In the genomic region with DNA sequence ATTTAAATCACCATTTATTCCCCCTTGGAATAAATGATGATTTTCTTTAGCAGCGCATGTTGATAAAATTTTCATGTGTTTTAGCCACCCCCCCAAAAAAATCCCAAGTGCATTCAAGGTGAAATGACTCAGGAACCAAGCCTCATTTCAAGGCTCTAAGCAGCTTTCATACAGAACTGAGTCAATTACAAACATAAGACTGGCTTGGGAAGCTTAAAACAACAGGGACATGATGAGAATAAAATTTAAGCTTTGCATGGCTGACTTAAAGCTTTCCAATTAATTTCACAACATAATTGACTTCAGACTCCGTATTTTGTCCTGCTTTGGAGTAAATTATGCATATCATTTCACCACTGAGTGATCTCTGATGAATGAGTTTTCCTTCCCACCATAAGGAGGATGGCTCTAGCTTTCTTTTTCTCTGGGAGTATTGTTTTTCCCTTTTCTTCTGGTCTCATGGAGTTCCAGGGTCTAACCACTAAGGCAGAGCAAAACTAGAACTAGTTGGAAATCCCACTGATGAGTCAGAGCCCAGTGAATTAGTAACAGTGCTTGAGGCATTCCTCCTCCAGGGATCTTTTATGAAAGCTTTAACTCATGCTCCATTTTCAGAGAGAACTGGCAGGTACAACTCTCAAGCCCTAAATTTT, we compare ENCODE assay signal across 9 cellular contexts.
DNase-seq lines count a peak whose midpoint lies in the region; ATAC-seq and TF ChIP-seq lines count a peak whose summit lies in the region.
"Had no signal": no experiment of that assay in that cellular context is flagged by ENCODE, and none has a peak within 500 bp of the region (broad histone marks: within the 10 kb centered on the region; RNA-seq: fewer than 3 reads in every experiment).

No MANE protein-coding gene starts in this region.

- POLR2A ChIA-PET in activated CD4-positive, alpha-beta T cell treated with anti-CD3 and anti-CD28 coated beads for 36 hours (lab: Charles Lee), result no interaction called here
- POLR2A ChIA-PET in activated CD4-positive, alpha-beta T cell treated with anti-CD3 and anti-CD28 coated beads, Interleukin-2, amount 10 ng/mL, durations not matched to agents 7 days and 5 days (lab: Charles Lee), result no interaction called here

- no peak for DNase-seq in activated CD4-positive, alpha-beta T cell treated with anti-CD3 and anti-CD28 coated beads for 36 hours
- DNase-seq in activated CD4-positive, alpha-beta T cell treated with anti-CD3 and anti-CD28 coated beads, Interleukin-2, amount 10 ng/mL, durations not matched to agents 7 days and 5 days, result no peak
- DNase-seq in SK-MEL-5 (ENCODE audit: low read depth, low spot score) (peak; percentile 42), fibroblast of pulmonary artery (ENCODE audit: low read depth) (peak; percentile 89), spleen (no peak)
- no peak for DNase-seq in activated CD4-positive, alpha-beta T cell treated with anti-CD3 and anti-CD28 coated beads for 48 hours
- DNase-seq: DND-41 had no signal

- no peaks in the 10 kb centered on the region for H3K27me3 ChIP-seq in spleen (replicated peaks in 1 of 7)

- H3K36me3 ChIP-seq in spleen, result no peaks in the 10 kb centered on the region

- H3K36me3 Mint-ChIP-seq in activated CD4-positive, alpha-beta T cell treated with anti-CD3 and anti-CD28 coated beads for 36 hours (ENCODE audit: low read depth), result peaks cover 2% of the 10 kb centered on the region
- peaks cover 30% of the 10 kb centered on the region for H3K36me3 Mint-ChIP-seq in activated CD4-positive, alpha-beta T cell treated with anti-CD3 and anti-CD28 coated beads, Interleukin-2, amount 10 ng/mL, durations not matched to agents 7 days and 5 days (ENCODE audit: low read depth)

- H3K27ac ChIP-seq in spleen, result peak overlapping the region in 6 of 8 donors; percentile 39 to 76 (median 60)

- no peak for TF ChIP-seq CTCF in fibroblast of pulmonary artery (IDR thresholded peaks at IDR 0.05; ENCODE audit: low read length, missing control alignments)
- TF ChIP-seq CTCF in spleen (IDR thresholded peaks at IDR 0.05 in 8 of 11, conservative IDR thresholded peaks at IDR 0.05 in 3 of 11), result no peak

- H3K4me3 ChIP-seq in fibroblast of pulmonary artery (replicated peaks; ENCODE audit: low read depth, low read length) (no peak overlapping the region), spleen (no peak overlapping the region)

- intact Hi-C loops in activated CD4-positive, alpha-beta T cell treated with anti-CD3 and anti-CD28 coated beads for 36 hours (cut with DNase I, micrococcal nuclease), result no loop called here
- intact Hi-C loops in spleen (cut with DNase I; ENCODE audit: low total_unique reads), result no loop called here

- TF ChIP-seq POLR2A in spleen (IDR thresholded peaks at IDR 0.05), result no peak

- in situ Hi-C loops in SK-MEL-5 (cut with HindIII; ENCODE audit: low pct_unique_long_range_greater_than_20kb, low sequenced_read_pairs), result no loop called here

- peak; percentile 12 for ATAC-seq in activated CD4-positive, alpha-beta T cell treated with anti-CD3 and anti-CD28 coated beads for 36 hours
- ATAC-seq in GM21619 (IDR thresholded peaks at IDR 0.05; ENCODE audit: unreplicated experiment) (no peak), HG02763 (IDR thresholded peaks at IDR 0.05; ENCODE audit: unreplicated experiment) (no peak)

- H3K27me3 Mint-ChIP-seq in activated CD4-positive, alpha-beta T cell treated with anti-CD3 and anti-CD28 coated beads for 36 hours, result no peaks in the 10 kb centered on the region
- H3K27me3 Mint-ChIP-seq in activated CD4-positive, alpha-beta T cell treated with anti-CD3 and anti-CD28 coated beads, Interleukin-2, amount 10 ng/mL, durations not matched to agents 7 days and 5 days, result no peaks in the 10 kb centered on the region

- no peak overlapping the region for H3K4me3 Mint-ChIP-seq in activated CD4-positive, alpha-beta T cell treated with anti-CD3 and anti-CD28 coated beads for 36 hours
- no peak overlapping the region for H3K4me3 Mint-ChIP-seq in activated CD4-positive, alpha-beta T cell treated with anti-CD3 and anti-CD28 coated beads, Interleukin-2, amount 10 ng/mL, durations not matched to agents 7 days and 5 days

- peaks cover 33 to 54% (median 51%) of the 10 kb centered on the region in 6 donors for H3K4me1 ChIP-seq in spleen

- H3K27ac Mint-ChIP-seq in activated CD4-positive, alpha-beta T cell treated with anti-CD3 and anti-CD28 coated beads for 36 hours, result no peak overlapping the region
- no peak overlapping the region for H3K27ac Mint-ChIP-seq in activated CD4-positive, alpha-beta T cell treated with anti-CD3 and anti-CD28 coated beads, Interleukin-2, amount 10 ng/mL, durations not matched to agents 7 days and 5 days

- CTCF ChIA-PET in activated CD4-positive, alpha-beta T cell treated with anti-CD3 and anti-CD28 coated beads for 36 hours (lab: Charles Lee), result interaction anchor here (0.7 to 1.4 kb wide), 6 partner anchors 11 to 127 kb away, joined by 3 to 9 read pairs (median 4); no protein-coding TSS in a partner anchor
- CTCF ChIA-PET in activated CD4-positive, alpha-beta T cell treated with anti-CD3 and anti-CD28 coated beads, Interleukin-2, amount 10 ng/mL, durations not matched to agents 7 days and 5 days (lab: Charles Lee), result interaction anchor here (0.8 to 4.5 kb wide), 5 partner anchors 10 to 129 kb away, joined by 3 to 29 read pairs (median 4); no protein-coding TSS in a partner anchor

- peaks cover 0 to 16% (median 11%) of the 10 kb centered on the region in 8 donors for H3K9me3 ChIP-seq in spleen

- H3K9me3 Mint-ChIP-seq in activated CD4-positive, alpha-beta T cell treated with anti-CD3 and anti-CD28 coated beads for 36 hours (ENCODE audit: low read depth), result peaks cover 9% of the 10 kb centered on the region
- H3K9me3 Mint-ChIP-seq in activated CD4-positive, alpha-beta T cell treated with anti-CD3 and anti-CD28 coated beads, Interleukin-2, amount 10 ng/mL, durations not matched to agents 7 days and 5 days, result peaks cover 30% of the 10 kb centered on the region

- WGBS in spleen, 5 donors, result 77 to 86% (median 83%) methylated on average over 2 of the region's 2 CpGs

- peaks cover 50% of the 10 kb centered on the region for H3K4me1 Mint-ChIP-seq in activated CD4-positive, alpha-beta T cell treated with anti-CD3 and anti-CD28 coated beads for 36 hours
- peaks cover 53% of the 10 kb centered on the region for H3K4me1 Mint-ChIP-seq in activated CD4-positive, alpha-beta T cell treated with anti-CD3 and anti-CD28 coated beads, Interleukin-2, amount 10 ng/mL, durations not matched to agents 7 days and 5 days

Comparison
In these comparisons a context has a peak if more than half of its experiments do, and no peak if none do; other contexts are left out.
1. DNase-seq: peak in SK-MEL-5 (single experiment) and fibroblast of pulmonary artery (single experiment); none in activated CD4-positive, alpha-beta T cell treated with anti-CD3 and anti-CD28 coated beads for 36 hours (single experiment), activated CD4-positive, alpha-beta T cell treated with anti-CD3 and anti-CD28 coated beads, Interleukin-2, amount 10 ng/mL, durations not matched to agents 7 days and 5 days (single experiment), spleen (single experiment) and activated CD4-positive, alpha-beta T cell treated with anti-CD3 and anti-CD28 coated beads for 48 hours (single experiment).